23 cellular contexts compared by ENCODE assay signal in the genomic region with DNA sequence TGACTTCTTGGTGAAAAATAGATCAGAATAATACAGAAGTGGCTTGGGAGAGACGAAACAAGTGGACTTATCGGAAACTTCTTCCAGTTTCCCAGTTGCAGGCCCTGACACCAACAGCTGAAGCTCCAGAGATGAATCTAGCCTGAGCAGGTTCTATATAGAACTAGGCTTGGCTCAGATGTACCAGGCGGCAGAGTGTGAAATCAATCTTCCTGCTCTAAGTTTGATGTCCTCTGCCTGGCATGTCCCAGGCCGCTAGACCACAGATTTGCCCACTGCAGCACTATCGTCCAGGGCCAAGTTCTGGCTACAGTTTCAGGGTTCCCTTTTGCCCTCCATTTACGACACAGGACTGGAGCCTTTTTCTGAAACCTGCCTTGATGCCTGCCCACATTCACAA.
"Had no signal": no experiment of that assay in that cellular context is flagged by ENCODE, and none has a peak within 500 bp of the region (broad histone marks: within the 10 kb centered on the region; RNA-seq: fewer than 3 reads in every experiment).

No MANE protein-coding gene starts in this region.

- H3K9me3 Mint-ChIP-seq: activated naive CD8-positive, alpha-beta T cell treated with anti-CD3 and anti-CD28 coated beads for 36 hours; activated T-helper 17 cell treated with anti-CD3 and anti-CD28 coated beads, Interleukin-2, amount 50 U/mL, for 72 hours; type B pancreatic cell had no signal

- H3K4me3 Mint-ChIP-seq: activated B cell treated with CpG ODN at 0.5 μM for 24 hours; activated CD4-positive, alpha-beta memory T cell treated with anti-CD3 and anti-CD28 coated beads, Interleukin-2, amount 10 ng/mL, durations not matched to agents 7 days and 5 days; activated naive CD8-positive, alpha-beta T cell treated with anti-CD3 and anti-CD28 coated beads for 36 hours; activated T-helper 17 cell treated with anti-CD3 and anti-CD28 coated beads, Interleukin-2, amount 50 U/mL, for 72 hours; naive thymus-derived CD8-positive, alpha-beta T cell; stimulated activated naive CD8-positive, alpha-beta T cell treated with anti-CD3 and anti-CD28 coated beads, Interleukin-15, Interleukin-2, amounts not matched to agents 100 ng/mL and 50 ng/mL, for 24 hours; T-cell; type B pancreatic cell had no signal

- H3K27me3 Mint-ChIP-seq: activated B cell treated with CpG ODN at 0.5 μM for 24 hours; progenitor cell of endocrine pancreas; stimulated activated naive CD8-positive, alpha-beta T cell treated with anti-CD3 and anti-CD28 coated beads, Interleukin-15, Interleukin-2, amounts not matched to agents 100 ng/mL and 50 ng/mL, for 24 hours had no signal

- H3K27ac ChIP-seq: dorsolateral prefrontal cortex, epithelial cell of prostate, suprapubic skin had no signal

- H3K36me3 ChIP-seq: suprapubic skin had no signal

- H3K4me3 ChIP-seq: dorsolateral prefrontal cortex, suprapubic skin had no signal

- H3K36me3 Mint-ChIP-seq: activated naive CD8-positive, alpha-beta T cell treated with anti-CD3 and anti-CD28 coated beads for 36 hours; T-cell had no signal

- H3K9me3 ChIP-seq: suprapubic skin had no signal

- ATAC-seq: activated T-helper 17 cell treated with anti-CD3 and anti-CD28 coated beads, Interleukin-2, amount 50 U/mL, for 72 hours; naive thymus-derived CD8-positive, alpha-beta T cell; SK-N-SH treated with all-trans-retinoic acid at 6 μM for 48 hours; T-cell had no signal

- H3K27me3 ChIP-seq: dorsolateral prefrontal cortex, suprapubic skin had no signal

- H3K4me1 ChIP-seq: suprapubic skin had no signal

- DNase-seq: activated B cell treated with CpG ODN at 0.5 μM for 24 hours; activated CD4-positive, alpha-beta memory T cell treated with anti-CD3 and anti-CD28 coated beads, Interleukin-2, amount 10 ng/mL, durations not matched to agents 7 days and 5 days; activated CD4-positive, alpha-beta T cell treated with anti-CD3 and anti-CD28 coated beads for 4 hours; activated naive CD4-positive, alpha-beta T cell; activated naive CD8-positive, alpha-beta T cell treated with anti-CD3 and anti-CD28 coated beads for 36 hours; activated T-cell treated with anti-CD3 and anti-CD28 coated beads, Interleukin-2, amount 50 U/mL, for 1 hour; amniotic stem cell; central memory CD4-positive, alpha-beta T cell; dorsolateral prefrontal cortex; foreskin melanocyte; head of caudate nucleus; mesendoderm; naive thymus-derived CD8-positive, alpha-beta T cell; nucleus accumbens; T-cell; T-helper 9 cell had no signal

- H3K4me1 Mint-ChIP-seq: activated B cell treated with CpG ODN at 0.5 μM for 24 hours; activated CD4-positive, alpha-beta memory T cell treated with anti-CD3 and anti-CD28 coated beads, Interleukin-2, amount 10 ng/mL, durations not matched to agents 7 days and 5 days; activated naive CD8-positive, alpha-beta T cell treated with anti-CD3 and anti-CD28 coated beads for 36 hours; activated T-helper 17 cell treated with anti-CD3 and anti-CD28 coated beads, Interleukin-2, amount 50 U/mL, for 72 hours; naive thymus-derived CD8-positive, alpha-beta T cell; T-cell had no signal

- H3K27ac Mint-ChIP-seq: activated B cell treated with CpG ODN at 0.5 μM for 24 hours; activated CD4-positive, alpha-beta memory T cell treated with anti-CD3 and anti-CD28 coated beads, Interleukin-2, amount 10 ng/mL, durations not matched to agents 7 days and 5 days; activated naive CD8-positive, alpha-beta T cell treated with anti-CD3 and anti-CD28 coated beads for 36 hours; activated T-helper 17 cell treated with anti-CD3 and anti-CD28 coated beads, Interleukin-2, amount 50 U/mL, for 72 hours; naive thymus-derived CD8-positive, alpha-beta T cell; progenitor cell of endocrine pancreas; stimulated activated naive CD8-positive, alpha-beta T cell treated with anti-CD3 and anti-CD28 coated beads, Interleukin-15, Interleukin-2, amounts not matched to agents 100 ng/mL and 50 ng/mL, for 24 hours; T-cell; type B pancreatic cell had no signal
